ENCODE assay signal across 21 cellular contexts in the genomic region with DNA sequence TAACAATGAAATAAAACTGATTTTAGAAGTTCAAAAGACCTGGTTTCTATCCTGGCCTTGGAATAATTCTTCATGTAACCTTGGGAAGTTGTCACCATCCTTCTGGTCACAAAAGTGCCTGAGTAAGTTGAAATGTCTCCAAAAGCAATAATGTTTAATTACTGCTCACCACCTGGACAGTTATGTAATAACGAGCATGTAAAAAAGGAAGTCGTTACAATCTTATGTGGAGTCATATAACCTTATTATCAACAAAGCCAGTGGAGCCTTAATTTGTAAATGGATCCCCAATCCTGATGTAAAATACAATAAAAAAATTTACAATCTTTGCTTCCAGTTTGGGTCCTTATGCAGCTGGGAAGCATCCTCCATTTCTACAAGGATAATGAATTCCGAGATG.
DNase-seq lines count a peak whose midpoint lies in the region; ATAC-seq and TF ChIP-seq lines count a peak whose summit lies in the region.
"Had no signal": no experiment of that assay in that cellular context is flagged by ENCODE, and none has a peak within 500 bp of the region (broad histone marks: within the 10 kb centered on the region; RNA-seq: fewer than 3 reads in every experiment).

No MANE protein-coding gene starts in this region.

- H3K27ac Mint-ChIP-seq in T-helper 17 cell = no peak overlapping the region
- H3K27ac Mint-ChIP-seq: CD4-positive, alpha-beta T cell; T-helper 2 cell treated with Interferon-gamma antibody and Interleukin-4, amounts not matched to agents 5 μg/mL and 100 μg/mL, for 36 hours had no signal

- H3K36me3 Mint-ChIP-seq in T-helper 17 cell (ENCODE audit: low read depth) = no peaks in the 10 kb centered on the region

- WGBS in prostate gland = 28% methylated on average over 3 of the region's 3 CpGs

- TF ChIP-seq CTCF in NB4 (IDR thresholded peaks at IDR 0.05; ENCODE audit: low read depth, low read length) (no peak), prostate gland (IDR thresholded peaks at IDR 0.05) (no peak)

- H3K36me3 ChIP-seq in prostate gland = no peaks in the 10 kb centered on the region
- H3K36me3 ChIP-seq: Peyer's patch had no signal

- TF ChIP-seq POLR2A in NB4 (IDR thresholded peaks at IDR 0.05; ENCODE audit: extremely low read depth, insufficient read length) = no peak
- no peak for TF ChIP-seq POLR2A in prostate gland (IDR thresholded peaks at IDR 0.05)

- no peaks in the 10 kb centered on the region for H3K27me3 Mint-ChIP-seq in T-helper 17 cell

- H3K4me3 ChIP-seq in NB4 (ENCODE audit: low read depth, low read length) (no peak overlapping the region), prostate gland (no peak overlapping the region)
- H3K4me3 ChIP-seq: A549, Peyer's patch had no signal

- no peaks in the 10 kb centered on the region for H3K27me3 ChIP-seq in prostate gland (replicated peaks; ENCODE audit: insufficient read depth)
- H3K27me3 ChIP-seq: Peyer's patch had no signal

- peak; percentile 14 for DNase-seq in NCI-H748 (lab: John Stamatoyannopoulos, UW; ENCODE audit: unreplicated experiment)
- DNase-seq in NCI-H748 treated with DMSO at 0.1 percent for 48 hours (lab: John Stamatoyannopoulos, UW) = no peak
- peak; percentile 9 for DNase-seq in NB4 (ENCODE audit: low read depth)
- DNase-seq in NOMO-1 (lab: John Stamatoyannopoulos, UW; ENCODE audit: unreplicated experiment in 2 of 2) = peak; percentile 7 to 62
- no peak for DNase-seq in T-helper 17 cell
- no peak for DNase-seq in prostate gland (ENCODE audit: low spot score)
- DNase-seq: Caco-2; CD4-positive, alpha-beta T cell; DMS53; EL; H7; IMR-90; Karpas-422; NCI-H1930; NCI-H2171; NCI-H446 treated with DMSO at 0.1 percent for 48 hours; NCI-H774; Peyer's patch had no signal

- H3K27ac ChIP-seq in prostate gland = no peak overlapping the region
- H3K27ac ChIP-seq: A549, Peyer's patch had no signal

- H3K9me3 ChIP-seq in T-helper 17 cell (ENCODE audit: control insufficient read depth, low read length, poor library complexity, severe bottlenecking) = no peaks in the 10 kb centered on the region
- no peaks in the 10 kb centered on the region for H3K9me3 ChIP-seq in prostate gland
- H3K9me3 ChIP-seq: A549 had no signal

- H3K4me1 ChIP-seq in prostate gland (replicated peaks) = no peaks in the 10 kb centered on the region
- H3K4me1 ChIP-seq: A549, Caco-2, Peyer's patch had no signal

- H3K4me1 Mint-ChIP-seq in T-helper 17 cell = no peaks in the 10 kb centered on the region

- intact Hi-C loops in prostate gland (cut with DNase I) = no loop called here

- no peak for ATAC-seq in T-helper 17 cell
- no peak for ATAC-seq in GM19467 (IDR thresholded peaks at IDR 0.05; ENCODE audit: unreplicated experiment)
- ATAC-seq: A549 had no signal

- H3K4me3 Mint-ChIP-seq in T-helper 17 cell = no peak overlapping the region
- H3K4me3 Mint-ChIP-seq: CD4-positive, alpha-beta T cell; T-helper 2 cell treated with Interferon-gamma antibody and Interleukin-4, amounts not matched to agents 5 μg/mL and 100 μg/mL, for 36 hours had no signal

Comparison
In these comparisons a context has a peak if more than half of its experiments do, and no peak if none do; other contexts are left out.
1. DNase-seq: peak in NCI-H748 (single experiment), NB4 (single experiment) and NOMO-1 (2 of 2); none in NCI-H748 treated with DMSO at 0.1 percent for 48 hours (single experiment), T-helper 17 cell (0 of 3) and prostate gland (single experiment).